ENCODE assay signal across 1 cellular context in the genomic region with DNA sequence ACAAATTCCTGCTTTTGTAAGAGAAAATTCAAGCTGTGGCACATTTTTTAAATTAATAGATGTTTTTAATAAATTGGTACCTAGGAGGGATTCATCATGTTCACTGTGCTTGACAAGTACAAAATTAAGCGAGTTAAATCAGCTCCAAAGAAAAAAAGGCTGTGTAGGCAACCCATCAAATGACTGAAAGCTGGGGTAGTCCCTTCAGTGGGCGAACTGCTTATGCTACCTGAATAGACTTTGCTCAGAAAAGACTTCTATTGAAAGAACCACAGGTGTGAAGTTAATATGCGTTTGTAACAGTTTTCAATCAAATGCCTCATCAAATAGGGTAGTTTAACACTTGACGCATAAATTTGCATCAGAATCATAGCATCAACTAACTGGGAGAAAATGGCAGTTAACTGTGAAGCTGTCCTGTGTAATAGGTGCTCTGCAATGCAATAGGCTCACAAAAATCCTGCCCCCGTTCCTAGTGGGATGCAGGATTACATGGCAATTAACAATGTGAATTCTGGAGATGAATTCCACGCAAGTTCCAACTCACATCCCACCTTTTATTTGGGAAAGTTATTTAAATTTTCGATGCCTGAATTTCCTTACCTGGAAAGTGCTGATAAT.
TF ChIP-seq lines count a peak whose summit lies in the region.

No MANE protein-coding gene starts in this region.

TF ChIP-seq in K562, 482 proteins besides CTCF, POLR2A, EP300 and RAD21:
- TF ChIP-seq POLR2AphosphoS5 (IDR thresholded peaks at IDR 0.05; ENCODE audit: control insufficient read depth, insufficient read depth, low read depth, low read length), result peak; percentile 24; the same call in 1 of the 2 replicates
- TF ChIP-seq ZFX (CRISPR knock-in tag; IDR thresholded peaks at IDR 0.05), result no peak
- TF ChIP-seq TCF7L2 (IDR thresholded peaks at IDR 0.05; ENCODE audit: low read depth, low read length), result no peak
- 0 out of 2 replicates have a peak, but pooled peaks have one; percentile 14 for TF ChIP-seq CXXC5 (CRISPR knock-in tag; IDR thresholded peaks at IDR 0.05)
- no peak for TF ChIP-seq CHD4 (IDR thresholded peaks at IDR 0.05; ENCODE audit: insufficient read depth, insufficient replicate concordance, low read depth, low read length, poor library complexity, severe bottlenecking)
- TF ChIP-seq BACH1 (tag; IDR thresholded peaks at IDR 0.05), result 0 out of 2 replicates have a peak, but pooled peaks have one; percentile 5
- peak; percentile 32; the same call in 1 of the 2 replicates for TF ChIP-seq DMBX1 (CRISPR knock-in tag; IDR thresholded peaks at IDR 0.05; ENCODE audit: borderline replicate concordance)
